In the genomic region with DNA sequence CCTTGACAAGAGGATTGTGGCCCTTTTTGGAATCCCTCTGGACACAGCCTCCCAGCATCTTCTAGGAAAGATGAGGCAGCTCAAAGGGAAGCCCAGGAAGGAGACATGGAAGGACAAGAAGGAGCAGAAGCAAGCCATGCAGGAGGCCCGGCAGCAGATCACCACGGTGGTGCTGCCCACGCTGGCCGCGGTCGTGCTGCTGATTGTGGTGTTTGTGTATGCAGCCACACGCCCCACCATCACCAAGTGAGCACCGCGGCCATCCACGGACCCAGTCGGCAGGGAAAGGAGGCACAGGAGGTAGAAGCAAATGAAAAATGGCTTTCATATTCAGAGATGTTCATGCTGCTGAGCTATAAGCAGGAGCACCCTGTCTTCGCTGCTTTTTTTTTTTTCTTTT, we compare ENCODE assay signal across 32 cellular contexts. TPM values are rescaled to one million over a fixed set of nuclear protein-coding genes. Genes with fewer than 3 reads are reported as not detected.
"Had no signal": no experiment of that assay in that cellular context is flagged by ENCODE, and none has a peak within 500 bp of the region (broad histone marks: within the 10 kb centered on the region; RNA-seq: fewer than 3 reads in every experiment).

No MANE protein-coding gene starts in this region.

- DNase-seq: activated CD4-positive, alpha-beta memory T cell treated with anti-CD3 and anti-CD28 coated beads, Interleukin-2, amount 10 ng/mL, durations not matched to agents 7 days and 5 days; activated CD4-positive, alpha-beta T cell treated with anti-CD3 and anti-CD28 coated beads for 1 hour; activated CD4-positive, alpha-beta T cell treated with anti-CD3 and anti-CD28 coated beads for 4 hours; activated CD4-positive, alpha-beta T cell treated with anti-CD3 and anti-CD28 coated beads, Interleukin-2, amount 10 ng/mL, durations not matched to agents 7 days and 5 days; activated CD4-positive, alpha-beta T cell treated with anti-CD3 and anti-CD28 coated beads, Interleukin-2, amount 50 U/mL, for 4 hours; activated CD8-positive, alpha-beta memory T cell treated with anti-CD3 and anti-CD28 coated beads, Interleukin-2, amount 50 U/mL, for 48 hours; activated gamma-delta T cell; activated naive CD4-positive, alpha-beta T cell; activated naive CD4-positive, alpha-beta T cell treated with anti-CD3 and anti-CD28 coated beads, Interleukin-2, amount 10 ng/mL, durations not matched to agents 7 days and 5 days; activated naive CD8-positive, alpha-beta T cell treated with anti-CD3 and anti-CD28 coated beads, Interleukin-2, amount 10 ng/mL, durations not matched to agents 7 days and 5 days; activated T-cell treated with anti-CD3 and anti-CD28 coated beads for 4 hours; activated T-cell treated with anti-CD3 and anti-CD28 coated beads, Interleukin-2, amount 50 U/mL, for 24 hours; activated T-cell treated with anti-CD3 and anti-CD28 coated beads, Interleukin-2, amount 50 U/mL, for 72 hours; central memory CD4-positive, alpha-beta T cell; cerebellar nuclear complex; colonic mucosa; effector CD8-positive, alpha-beta T cell; esophagus squamous epithelium; foreskin melanocyte; T-helper 2 cell had no signal

- H3K4me1 ChIP-seq: ascending aorta, breast epithelium, colonic mucosa, esophagus squamous epithelium, gastroesophageal sphincter had no signal

- H3K27ac ChIP-seq: ascending aorta, breast epithelium, cardiac muscle cell, colonic mucosa, epithelial cell of prostate, esophagus squamous epithelium, gastroesophageal sphincter, VCaP had no signal

- H3K4me3 Mint-ChIP-seq: activated CD4-positive, alpha-beta memory T cell treated with anti-CD3 and anti-CD28 coated beads, Interleukin-2, amount 10 ng/mL, durations not matched to agents 7 days and 5 days; activated CD4-positive, alpha-beta T cell treated with anti-CD3 and anti-CD28 coated beads, Interleukin-2, amount 10 ng/mL, durations not matched to agents 7 days and 5 days; activated naive CD4-positive, alpha-beta T cell treated with anti-CD3 and anti-CD28 coated beads, Interleukin-2, amount 10 ng/mL, durations not matched to agents 7 days and 5 days; activated naive CD8-positive, alpha-beta T cell treated with anti-CD3 and anti-CD28 coated beads, Interleukin-2, amount 10 ng/mL, durations not matched to agents 7 days and 5 days; activated T-cell treated with anti-CD3 and anti-CD28 coated beads, Interleukin-2, amount 50 U/mL, for 24 hours; activated T-cell treated with anti-CD3 and anti-CD28 coated beads, Interleukin-2, amount 50 U/mL, for 72 hours; brain; WTC11 had no signal

- H3K4me1 Mint-ChIP-seq: activated CD4-positive, alpha-beta memory T cell treated with anti-CD3 and anti-CD28 coated beads, Interleukin-2, amount 10 ng/mL, durations not matched to agents 7 days and 5 days; activated CD4-positive, alpha-beta T cell treated with anti-CD3 and anti-CD28 coated beads, Interleukin-2, amount 10 ng/mL, durations not matched to agents 7 days and 5 days; activated naive CD4-positive, alpha-beta T cell treated with anti-CD3 and anti-CD28 coated beads, Interleukin-2, amount 10 ng/mL, durations not matched to agents 7 days and 5 days; activated naive CD8-positive, alpha-beta T cell treated with anti-CD3 and anti-CD28 coated beads, Interleukin-2, amount 10 ng/mL, durations not matched to agents 7 days and 5 days; brain; WTC11 had no signal

- H3K36me3 ChIP-seq: ascending aorta, breast epithelium, cardiac muscle cell, colonic mucosa, esophagus squamous epithelium, gastroesophageal sphincter had no signal

- H3K27me3 ChIP-seq: ascending aorta, breast epithelium, cardiac muscle cell, colonic mucosa had no signal

- ATAC-seq: activated naive CD4-positive, alpha-beta T cell treated with anti-CD3 and anti-CD28 coated beads, Interleukin-2, amount 50 U/mL, for 72 hours; activated T-cell treated with anti-CD3 and anti-CD28 coated beads, Interleukin-2, amount 50 U/mL, for 72 hours; gastroesophageal sphincter; WTC11 had no signal

- FAIRE-seq: endometrium, endothelial cell of umbilical vein had no signal

- H3K9me3 Mint-ChIP-seq: activated CD4-positive, alpha-beta memory T cell treated with anti-CD3 and anti-CD28 coated beads, Interleukin-2, amount 10 ng/mL, durations not matched to agents 7 days and 5 days; activated CD4-positive, alpha-beta T cell treated with anti-CD3 and anti-CD28 coated beads, Interleukin-2, amount 10 ng/mL, durations not matched to agents 7 days and 5 days; activated naive CD4-positive, alpha-beta T cell treated with anti-CD3 and anti-CD28 coated beads, Interleukin-2, amount 10 ng/mL, durations not matched to agents 7 days and 5 days; activated naive CD4-positive, alpha-beta T cell treated with anti-CD3 and anti-CD28 coated beads, Interleukin-2, amount 50 U/mL, for 72 hours; activated naive CD8-positive, alpha-beta T cell treated with anti-CD3 and anti-CD28 coated beads, Interleukin-2, amount 10 ng/mL, durations not matched to agents 7 days and 5 days; activated T-cell treated with anti-CD3 and anti-CD28 coated beads, Interleukin-2, amount 50 U/mL, for 24 hours; activated T-cell treated with anti-CD3 and anti-CD28 coated beads, Interleukin-2, amount 50 U/mL, for 72 hours; brain; WTC11 had no signal

- H3K9me3 ChIP-seq: ascending aorta, breast epithelium, colonic mucosa, esophagus squamous epithelium, gastroesophageal sphincter had no signal

- H3K4me3 ChIP-seq: ascending aorta, breast epithelium, cardiac muscle cell, colonic mucosa, esophagus squamous epithelium, gastroesophageal sphincter had no signal

- H3K27ac Mint-ChIP-seq: activated CD4-positive, alpha-beta memory T cell treated with anti-CD3 and anti-CD28 coated beads, Interleukin-2, amount 10 ng/mL, durations not matched to agents 7 days and 5 days; activated CD4-positive, alpha-beta T cell treated with anti-CD3 and anti-CD28 coated beads, Interleukin-2, amount 10 ng/mL, durations not matched to agents 7 days and 5 days; activated naive CD4-positive, alpha-beta T cell treated with anti-CD3 and anti-CD28 coated beads, Interleukin-2, amount 10 ng/mL, durations not matched to agents 7 days and 5 days; activated naive CD4-positive, alpha-beta T cell treated with anti-CD3 and anti-CD28 coated beads, Interleukin-2, amount 50 U/mL, for 72 hours; activated naive CD8-positive, alpha-beta T cell treated with anti-CD3 and anti-CD28 coated beads, Interleukin-2, amount 10 ng/mL, durations not matched to agents 7 days and 5 days; activated T-cell treated with anti-CD3 and anti-CD28 coated beads, Interleukin-2, amount 50 U/mL, for 24 hours; activated T-cell treated with anti-CD3 and anti-CD28 coated beads, Interleukin-2, amount 50 U/mL, for 72 hours; brain; WTC11 had no signal

- H3K36me3 Mint-ChIP-seq: activated naive CD4-positive, alpha-beta T cell treated with anti-CD3 and anti-CD28 coated beads, Interleukin-2, amount 10 ng/mL, durations not matched to agents 7 days and 5 days; activated naive CD4-positive, alpha-beta T cell treated with anti-CD3 and anti-CD28 coated beads, Interleukin-2, amount 50 U/mL, for 72 hours; activated naive CD8-positive, alpha-beta T cell treated with anti-CD3 and anti-CD28 coated beads, Interleukin-2, amount 10 ng/mL, durations not matched to agents 7 days and 5 days; brain; WTC11 had no signal

RNA-seq across cellular contexts. Expression of a gene that starts 10.9 kb away (rescaled TPM):
- total RNA-seq: activated naive CD8-positive, alpha-beta T cell treated with anti-CD3 and anti-CD28 coated beads, Interleukin-2, amount 10 ng/mL, durations not matched to agents 7 days and 5 days; ascending aorta; colonic mucosa; dermis microvascular lymphatic vessel endothelial cell had no signal
